ENCODE assay signal across 9 cellular contexts in genomic region chr2:69767034-69767433, GRCh38. TPM values are rescaled to one million over a fixed set of nuclear protein-coding genes. Genes with fewer than 3 reads are reported as not detected.
DNase-seq lines count a peak whose midpoint lies in the region; ATAC-seq, FAIRE-seq and TF ChIP-seq lines count a peak whose summit lies in the region.
"Had no signal": no experiment of that assay in that cellular context is flagged by ENCODE, and none has a peak within 500 bp of the region (broad histone marks: within the 10 kb centered on the region; RNA-seq: fewer than 3 reads in every experiment).

No MANE protein-coding gene starts in this region.

- H4K20me1 ChIP-seq in K562 (replicated peaks; ENCODE audit: control insufficient read depth, insufficient read depth, low read length), result no peaks in the 10 kb centered on the region

- H3K36me3 ChIP-seq in K562 (ENCODE audit: control insufficient read depth, insufficient read depth, low read length) (no peaks in the 10 kb centered on the region), thyroid gland (no peaks in the 10 kb centered on the region)

- H3K4me1 ChIP-seq in K562 (replicated peaks in 1 of 2; ENCODE audit: control insufficient read depth in 2 of 2, insufficient read depth in 2 of 2, low read length in 2 of 2) (peaks cover 14 to 21% of the 10 kb centered on the region in 2 experiments; a peak in 4 of 5 replicates), thyroid gland (peaks cover 11 to 43% of the 10 kb centered on the region in 2 donors)

- BruUV-seq in K562 (replicated peaks; lab: Mats Ljungman, UMichigan), result no TSS peak

- TF ChIP-seq CTCF in HFFc6 (IDR thresholded peaks at IDR 0.05) (peak; percentile 48; the same call in 1 of the 2 replicates), K562 (IDR thresholded peaks at IDR 0.05 in 2 of 3, conservative IDR thresholded peaks at IDR 0.05 in 1 of 3; ENCODE audit: insufficient read depth in 2 of 3, low read depth in 1 of 3, low read length in 3 of 3) (no peak), thyroid gland (IDR thresholded peaks at IDR 0.05) (peak in 1 of 6 experiments; percentile 16)

- CTCF ChIA-PET in K562 (lab: Yijun Ruan, JAX; ENCODE audit: low intra/inter-chr PET ratio), result no interaction called here

- in situ Hi-C loops in K562 (cut with MboI), result no loop called here

- peaks cover 11% of the 10 kb centered on the region for H3K36me3 Mint-ChIP-seq in HFFc6 (ENCODE audit: low read depth)

- DNase-seq in HFFc6, result peak; percentile 81
- no peak for DNase-seq in K562 (ENCODE audit: extremely low read depth in 1 of 4, low spot score in 3 of 4)
- peak; percentile 35 for DNase-seq in left kidney (ENCODE audit: low read depth, low spot score)
- DNase-seq in thyroid gland, result peak; percentile 50 to 59
- DNase-seq in mucosa of gallbladder (ENCODE audit: low spot score), result no peak
- DNase-seq in RKO (ENCODE audit: low spot score), result no peak
- DNase-seq: activated gamma-delta T cell treated with Interleukin-2 at 50 U/mL for 16 hours had no signal

- H3K9me3 Mint-ChIP-seq in HFFc6, result no peaks in the 10 kb centered on the region

- H3K4me3 ChIP-seq in K562 (no peak overlapping the region), thyroid gland (replicated peaks in 1 of 3) (no peak overlapping the region)

- POLR2A ChIA-PET in K562 (lab: Yijun Ruan, JAX), result interaction anchor here (1.0 kb wide), 1 partner anchor 22 kb away, joined by 4 read pairs; no protein-coding TSS in a partner anchor

- peaks cover 80% of the 10 kb centered on the region for H3K4me1 Mint-ChIP-seq in HFFc6 (ENCODE audit: low read depth)

- H3K27ac ChIP-seq in K562 (ENCODE audit: extremely low read depth, low read depth, low read length), result no peak overlapping the region
- H3K27ac ChIP-seq in thyroid gland, result peak overlapping the region; percentile 6 to 47 (median 42)

- no peak overlapping the region for H3K4me2 ChIP-seq in K562 (ENCODE audit: insufficient read depth, low read length)

- H3K9me3 ChIP-seq in K562 (replicated peaks; ENCODE audit: control insufficient read depth, insufficient read depth, low read depth, low read length), result no peaks in the 10 kb centered on the region
- no peaks in the 10 kb centered on the region for H3K9me3 ChIP-seq in thyroid gland

- ATAC-seq in K562, result no peak
- ATAC-seq in GM18505 (IDR thresholded peaks at IDR 0.05; ENCODE audit: unreplicated experiment), result no peak

- H3K27me3 ChIP-seq in K562 (ENCODE audit: control insufficient read depth in 2 of 2, insufficient read depth in 2 of 2, low read length in 2 of 2), result no peaks in the 10 kb centered on the region
- no peaks in the 10 kb centered on the region for H3K27me3 ChIP-seq in thyroid gland

- H3K27me3 Mint-ChIP-seq in HFFc6 (ENCODE audit: insufficient read depth), result no peaks in the 10 kb centered on the region

- FAIRE-seq in K562 (lab: Jason Lieb, UNC), result no peak
- FAIRE-seq: frontal cortex had no signal

- TF ChIP-seq POLR2A in K562 (conservative IDR thresholded peaks at IDR 0.05), result no peak
- no peak for TF ChIP-seq POLR2A in thyroid gland (IDR thresholded peaks at IDR 0.05)
- no peak for TF ChIP-seq POLR2A in GM18505 (IDR thresholded peaks at IDR 0.05; ENCODE audit: borderline replicate concordance, extremely low read depth, insufficient read depth, insufficient read length)

- intact Hi-C loops in K562 (cut with micrococcal nuclease) (no loop called here), thyroid gland (cut with DNase I) (no loop called here)

- no peak for TF ChIP-seq RAD21 in K562 (CRISPR knock-in tag; conservative IDR thresholded peaks at IDR 0.05 in 1 of 2, IDR thresholded peaks at IDR 0.05 in 1 of 2)

- no peaks in the 10 kb centered on the region for H3K79me2 ChIP-seq in K562 (ENCODE audit: control insufficient read depth, insufficient read depth, low read length)

- H3K9ac ChIP-seq in K562 (ENCODE audit: insufficient read depth in 1 of 2, low read depth in 2 of 2, low read length in 2 of 2), result no peak overlapping the region

- H3K4me3 Mint-ChIP-seq in HFFc6, result peak overlapping the region; percentile 75

- peak overlapping the region; percentile 97 for H3K27ac Mint-ChIP-seq in HFFc6

- H3K9me1 ChIP-seq in K562 (ENCODE audit: control insufficient read depth, insufficient read depth, low read length), result no peaks in the 10 kb centered on the region

- H2AFZ ChIP-seq in K562 (ENCODE audit: low read depth, low read length), result no peak overlapping the region

- TF ChIP-seq EP300 in K562 (IDR thresholded peaks at IDR 0.05; ENCODE audit: low read length), result no peak

- WGBS in K562 (ENCODE audit: insufficient coverage, low coverage, missing lambda C conversion rate), result 74% methylated on average over 3 of the region's 3 CpGs
- 27 to 44% methylated on average over 3 of the region's 3 CpGs for WGBS in thyroid gland, 2 donors

TF ChIP-seq in K562, 482 proteins besides CTCF, POLR2A, EP300 and RAD21:
- TF ChIP-seq PHTF2 (CRISPR knock-in tag; IDR thresholded peaks at IDR 0.05), result no peak
- 0 out of 2 replicates have a peak, but pooled peaks have one; percentile 8 for TF ChIP-seq MEF2A (IDR thresholded peaks at IDR 0.05; ENCODE audit: control insufficient read depth, low read depth, low read length)

RNA-seq across cellular contexts. Expression of gene ANXA4, which starts 25.1 kb away (rescaled TPM):
- 100 to 1,000 TPM in 1 of 6 experiments, 10 to 100 TPM in 5; 92.8 to 112 (median 96.1) TPM for total RNA-seq in HFFc6 (2021; fragmentation: NEBNext Ultra II Directional; extraction: Animal tissue kit (Norgen Biotek cat#: 25700))
- total RNA-seq in K562 (2011; cell fraction: chromatin; rRNA removed; ENCODE audit: low replicate concordance), result 15.5 and 15.8 TPM in 2 replicates
- total RNA-seq in K562 (2011; cell fraction: nucleolus; rRNA removed), result 8.4 and 9.0 TPM in 2 replicates
- 12.1 and 16.6 TPM in 2 replicates for total RNA-seq in K562 (2011; cell fraction: nucleoplasm; rRNA removed)
- 7.5 and 10.9 TPM in 2 replicates for total RNA-seq in K562 (2014; rRNA removed)
- 3.0 and 3.7 TPM in 2 replicates for total RNA-seq in K562 (2014; rRNA removed; fragmentation: Illumina TruSeq; extraction: Trizol)
- 2.9 and 3.4 TPM in 2 replicates for total RNA-seq in K562 (2015; rRNA removed; fragmentation: Illumina TruSeq; extraction: Trizol)
- 11.8 and 12.7 TPM in 2 replicates for total RNA-seq in K562 (2021)
- 9.5 and 11.7 TPM in 2 replicates for polyA plus RNA-seq in K562 (2011; rRNA removed)
- polyA plus RNA-seq in K562 (2011; cell fraction: cytosol; rRNA removed), result 9.1 and 15.4 TPM in 2 replicates
- 7.3 and 16.5 TPM in 2 replicates for polyA plus RNA-seq in K562 (2011; cell fraction: nucleus; rRNA removed)
- 16.0 and 34.4 TPM in 2 replicates for polyA plus RNA-seq in K562 (2012)
- 13.6 and 16.1 TPM in 2 replicates for polyA plus RNA-seq in K562 (2014; fragmentation: Illumina TruSeq; extraction: Trizol)
- 10 to 100 TPM; 11.6 to 13.2 TPM for polyA plus RNA-seq in K562 (2014; fragmentation: Nextera tagmentation; extraction: Ambion mirVana)
- 10.2 and 10.9 TPM in 2 replicates for polyA plus RNA-seq in K562 (2014; rRNA removed)
- polyA minus RNA-seq in K562 (2011; rRNA and poly(A)+ RNA removed), result 7.3 and 14.4 TPM in 2 replicates
- 5.4 and 8.7 TPM in 2 replicates for polyA minus RNA-seq in K562 (2011; cell fraction: cytosol; rRNA and poly(A)+ RNA removed)
- 5.4 and 10.0 TPM in 2 replicates for polyA minus RNA-seq in K562 (2011; cell fraction: nucleus; rRNA and poly(A)+ RNA removed)
- total RNA-seq in thyroid gland, result 100 to 1,000 TPM in 1 of 4 donors, 10 to 100 TPM in 3; 72.0 to 101 (median 82.5) TPM
- total RNA-seq in mucosa of gallbladder, result 2,875 TPM

Comparison
In these comparisons a context has a peak if more than half of its experiments do, and no peak if none do; other contexts are left out.
1. DNase-seq: peak in HFFc6 (single experiment), left kidney (single experiment) and thyroid gland (2 of 2); none in K562 (0 of 4), mucosa of gallbladder (single experiment) and RKO (single experiment).
2. RNA of gene ANXA4, which starts 25.1 kb away (total RNA-seq): 2,875 TPM in mucosa of gallbladder (single experiment); 92.8 to 112 TPM in HFFc6, 72.0 to 101 TPM in thyroid gland and 2.9 to 16.6 TPM in K562; every median in the first group is over 10 times any median in the second.